In genomic region chr20:50788045-50788867, GRCh38 we compare ENCODE assay signal across 9 cellular contexts. TPM values are rescaled to one million over a fixed set of nuclear protein-coding genes. Genes with fewer than 3 reads are reported as not detected.
A peak's percentile ranks its signal among the peaks of the same experiment; 100 is the strongest.
DNase-seq lines count a peak whose midpoint lies in the region; ATAC-seq, FAIRE-seq and TF ChIP-seq lines count a peak whose summit lies in the region.
"Had no signal": no experiment of that assay in that cellular context is flagged by ENCODE, and none has a peak within 500 bp of the region (broad histone marks: within the 10 kb centered on the region; RNA-seq: fewer than 3 reads in every experiment).

No MANE protein-coding gene starts in this region.

- peak overlapping the region; percentile 13 to 49 (median 45); a peak in 5 of 6 replicates for H3K4me3 ChIP-seq in HepG2 (replicated peaks in 1 of 3; ENCODE audit: insufficient read depth in 1 of 3, low read depth in 2 of 3, low read length in 3 of 3)
- H3K4me3 ChIP-seq: skin epidermis had no signal

- DNase-seq in ACHN: peak; percentile 77
- DNase-seq in HFFc6: peak; percentile 77
- peak; percentile 83 for DNase-seq in HepG2 (ENCODE audit: low spot score)
- no peak for DNase-seq in GM20000 (ENCODE audit: low spot score)
- no peak for DNase-seq in activated naive CD4-positive, alpha-beta T cell treated with anti-CD3 and anti-CD28 coated beads, Interleukin-2, amount 50 U/mL, for 16 hours
- DNase-seq in COR-L47 (lab: John Stamatoyannopoulos, UW): no peak

- FAIRE-seq in TTC549 (lab: Jason Lieb, UNC): peak; percentile 94
- peak; percentile 85 for FAIRE-seq in HepG2 (lab: Jason Lieb, UNC)

- H3K9me3 Mint-ChIP-seq in HFFc6: no peaks in the 10 kb centered on the region

- peak overlapping the region; percentile 6; the same call in 1 of the 2 replicates for H3K4me3 Mint-ChIP-seq in HFFc6

- peak; percentile 79 for TF ChIP-seq CTCF in HFFc6 (IDR thresholded peaks at IDR 0.05)
- peak; percentile 80 for TF ChIP-seq CTCF in HepG2 (CRISPR knock-in tag; IDR thresholded peaks at IDR 0.05)
- no peak for TF ChIP-seq CTCF in GM20000 (IDR thresholded peaks at IDR 0.05; ENCODE audit: extremely low read depth, missing control alignments)

- H3K27me3 ChIP-seq in HepG2 (ENCODE audit: control insufficient read depth in 1 of 2, insufficient read depth in 2 of 2, low read length in 2 of 2): no peaks in the 10 kb centered on the region

- no peaks in the 10 kb centered on the region for H4K20me1 ChIP-seq in HepG2 (ENCODE audit: insufficient read depth, low read length)

- BruUV-seq in HepG2 (replicated peaks; lab: Mats Ljungman, UMichigan): TSS peak; percentile 95

- CTCF ChIA-PET in HepG2 (lab: Yijun Ruan, JAX; ENCODE audit: low intra/inter-chr PET ratio, low total read pairs): interaction anchor here (0.9 to 1.8 kb wide), 3 partner anchors 20 to 162 kb away, joined by 3 to 13 read pairs (median 3); no protein-coding TSS in a partner anchor

- H3K9me3 ChIP-seq in HepG2 (ENCODE audit: low read length): no peaks in the 10 kb centered on the region

- POLR2A ChIA-PET in HepG2 (lab: Yijun Ruan, JAX): interaction anchor here (0.7 to 4.2 kb wide), 13 partner anchors 9 to 850 kb away, joined by 3 to 26 read pairs (median 4); partner anchors contain the start of gene ADNP

- H3K27ac ChIP-seq in HepG2 (ENCODE audit: extremely low read length, insufficient read depth, low read length): peak overlapping the region; percentile 19

- no peaks in the 10 kb centered on the region for H3K36me3 Mint-ChIP-seq in HFFc6 (ENCODE audit: low read depth)

- peaks cover 45% of the 10 kb centered on the region for H3K4me1 ChIP-seq in HepG2 (ENCODE audit: insufficient read depth, low read length)

- H3K27me3 Mint-ChIP-seq in HFFc6 (ENCODE audit: insufficient read depth): peaks cover 3% of the 10 kb centered on the region; the same call in 1 of the 2 replicates

- H3K4me2 ChIP-seq in HepG2 (ENCODE audit: low read depth, low read length): peak overlapping the region; percentile 77

- peak overlapping the region; percentile 65 for H2AFZ ChIP-seq in HepG2 (ENCODE audit: low read length)

- TF ChIP-seq EP300 in HepG2 (IDR thresholded peaks at IDR 0.05; ENCODE audit: low read depth in 2 of 2, low read length in 2 of 2) (peak in 1 of 2 experiments; percentile 70; a peak in 2 of 4 replicates), HepG2 (CRISPR knock-in tag; IDR thresholded peaks at IDR 0.05; ENCODE audit: borderline replicate concordance) (no peak)

- H3K36me3 ChIP-seq in HepG2 (replicated peaks in 1 of 2; ENCODE audit: control insufficient read depth in 1 of 2, insufficient read depth in 2 of 2, low read length in 2 of 2): no peaks in the 10 kb centered on the region

- peak overlapping the region; percentile 51 for H3K9ac ChIP-seq in HepG2 (ENCODE audit: insufficient read depth, low read depth, low read length)

- peak overlapping the region; percentile 69 for H3K27ac Mint-ChIP-seq in HFFc6

- 22% methylated on average over 17 of the region's 17 CpGs for WGBS in HepG2 (ENCODE audit: low lambda C conversion rate)

- H3K4me1 Mint-ChIP-seq in HFFc6 (ENCODE audit: low read depth): peaks cover 45% of the 10 kb centered on the region

- peak; percentile 52 for TF ChIP-seq RAD21 in HepG2 (CRISPR knock-in tag; IDR thresholded peaks at IDR 0.05)

- TF ChIP-seq POLR2A in HepG2 (IDR thresholded peaks at IDR 0.05; ENCODE audit: insufficient read depth in 1 of 2, low read depth in 2 of 2, low read length in 2 of 2): no peak

- ATAC-seq in HepG2: 0 out of 3 replicates have a peak, but pooled peaks have one; percentile 9
- no peak for ATAC-seq in GM21825 (IDR thresholded peaks at IDR 0.05; ENCODE audit: unreplicated experiment)

- in situ Hi-C loops in ACHN (cut with HindIII; ENCODE audit: low pct_ligation_motif_present, low pct_unique_long_range_greater_than_20kb, low sequenced_read_pairs) (no loop called here), HepG2 (cut with HindIII; ENCODE audit: extremely low pct_ligation_motif_present, low pct_unique_long_range_greater_than_20kb) (loop anchor here (25.0 kb wide), 1 partner anchor 524 kb away; no protein-coding TSS in a partner anchor)

- H3K79me2 ChIP-seq in HepG2 (ENCODE audit: insufficient read depth, low read length): no peaks in the 10 kb centered on the region

- intact Hi-C loops in HepG2 (cut with micrococcal nuclease; ENCODE audit: unreplicated experiment): loop anchor here (1.0 kb wide), 1 partner anchor 23 kb away; no protein-coding TSS in a partner anchor

TF ChIP-seq in HepG2, 621 proteins besides CTCF, POLR2A, EP300 and RAD21 (continues in another document):
- TF ChIP-seq LBX2 (CRISPR knock-in tag; IDR thresholded peaks at IDR 0.05; ENCODE audit: borderline replicate concordance): no peak

RNA-seq across cellular contexts. Expression of gene BCAS4, which starts 6.6 kb away (rescaled TPM):
- 10 to 100 TPM; 19.8 to 23.5 (median 21.7) TPM for total RNA-seq in HFFc6 (2021; fragmentation: NEBNext Ultra II Directional; extraction: Animal tissue kit (Norgen Biotek cat#: 25700))
- 5.9 and 7.2 TPM in 2 replicates for total RNA-seq in HepG2 (2016; rRNA removed; fragmentation: Illumina TruSeq; extraction: Trizol)
- total RNA-seq in HepG2 (2016; cell fraction: cytosol; rRNA removed; fragmentation: Illumina TruSeq; extraction: Trizol; ENCODE audit: low read depth): 3.6 and 4.1 TPM in 2 replicates
- 7.0 and 8.2 TPM in 2 replicates for total RNA-seq in HepG2 (2016; cell fraction: insoluble cytoplasmic fraction; rRNA removed; fragmentation: Illumina TruSeq; extraction: Trizol)
- 6.0 and 7.8 TPM in 2 replicates for total RNA-seq in HepG2 (2016; cell fraction: membrane; rRNA removed; fragmentation: Illumina TruSeq; extraction: Trizol)
- 3.0 and 4.1 TPM in 2 replicates for total RNA-seq in HepG2 (2016; cell fraction: nucleus; rRNA removed; fragmentation: Illumina TruSeq; extraction: Trizol)
- 7.9 and 8.0 TPM in 2 replicates for polyA plus RNA-seq in HepG2 (2011; rRNA removed)
- polyA plus RNA-seq in HepG2 (2011; cell fraction: cytosol; rRNA removed): 6.7 and 10.5 TPM in 2 replicates
- polyA plus RNA-seq in HepG2 (2011; cell fraction: nucleus; rRNA removed): 4.6 and 7.3 TPM in 2 replicates
- polyA plus RNA-seq in HepG2 (2012): 3.8 and 5.2 TPM in 2 replicates
- polyA plus RNA-seq in HepG2 (2016; cell fraction: cytosol; fragmentation: Illumina TruSeq; extraction: Trizol; ENCODE audit: low read depth): 6.8 and 7.0 TPM in 2 replicates
- 6.9 and 7.1 TPM in 2 replicates for polyA plus RNA-seq in HepG2 (2016; cell fraction: insoluble cytoplasmic fraction; fragmentation: Illumina TruSeq; extraction: Trizol; ENCODE audit: low read depth)
- polyA plus RNA-seq in HepG2 (2016; cell fraction: membrane; fragmentation: Illumina TruSeq; extraction: Trizol; ENCODE audit: low read depth): 5.1 and 6.4 TPM in 2 replicates
- polyA plus RNA-seq in HepG2 (2016; cell fraction: nucleus; fragmentation: Illumina TruSeq; extraction: Trizol; ENCODE audit: insufficient read depth, low read depth): 3.6 and 6.6 TPM in 2 replicates
- polyA minus RNA-seq in HepG2 (2011; rRNA and poly(A)+ RNA removed; ENCODE audit: low replicate concordance): 0.07 and 10.0 TPM in 2 replicates
- polyA minus RNA-seq in HepG2 (2011; cell fraction: cytosol; rRNA and poly(A)+ RNA removed): 2.9 and 4.1 TPM in 2 replicates
- polyA minus RNA-seq in HepG2 (2011; cell fraction: nucleus; rRNA and poly(A)+ RNA removed): 2.9 and 4.1 TPM in 2 replicates

RNA-seq across cellular contexts. Expression of gene PARD6B, which starts 56.9 kb away (rescaled TPM):
- total RNA-seq in HFFc6 (2021; fragmentation: NEBNext Ultra II Directional; extraction: Animal tissue kit (Norgen Biotek cat#: 25700)): under 1 TPM; 0.24 to 0.68 (median 0.51) TPM
- 22.2 and 26.6 TPM in 2 replicates for total RNA-seq in HepG2 (2016; rRNA removed; fragmentation: Illumina TruSeq; extraction: Trizol)
- 1.9 TPM in 2 replicates for total RNA-seq in HepG2 (2016; cell fraction: cytosol; rRNA removed; fragmentation: Illumina TruSeq; extraction: Trizol; ENCODE audit: low read depth)
- 21.4 and 26.1 TPM in 2 replicates for total RNA-seq in HepG2 (2016; cell fraction: insoluble cytoplasmic fraction; rRNA removed; fragmentation: Illumina TruSeq; extraction: Trizol)
- total RNA-seq in HepG2 (2016; cell fraction: membrane; rRNA removed; fragmentation: Illumina TruSeq; extraction: Trizol): 10.5 and 11.8 TPM in 2 replicates
- total RNA-seq in HepG2 (2016; cell fraction: nucleus; rRNA removed; fragmentation: Illumina TruSeq; extraction: Trizol): 12.5 and 14.9 TPM in 2 replicates
- 6.0 and 6.9 TPM in 2 replicates for polyA plus RNA-seq in HepG2 (2011; rRNA removed)
- polyA plus RNA-seq in HepG2 (2011; cell fraction: cytosol; rRNA removed): 2.8 and 4.1 TPM in 2 replicates
- 2.6 and 3.1 TPM in 2 replicates for polyA plus RNA-seq in HepG2 (2011; cell fraction: nucleus; rRNA removed)
- polyA plus RNA-seq in HepG2 (2012): 4.6 and 4.9 TPM in 2 replicates
- polyA plus RNA-seq in HepG2 (2016; cell fraction: cytosol; fragmentation: Illumina TruSeq; extraction: Trizol; ENCODE audit: low read depth): 0.35 and 0.57 TPM in 2 replicates
- polyA plus RNA-seq in HepG2 (2016; cell fraction: insoluble cytoplasmic fraction; fragmentation: Illumina TruSeq; extraction: Trizol; ENCODE audit: low read depth): 8.8 and 9.1 TPM in 2 replicates
- polyA plus RNA-seq in HepG2 (2016; cell fraction: membrane; fragmentation: Illumina TruSeq; extraction: Trizol; ENCODE audit: low read depth): 2.6 and 2.7 TPM in 2 replicates
- 13.0 and 13.3 TPM in 2 replicates for polyA plus RNA-seq in HepG2 (2016; cell fraction: nucleus; fragmentation: Illumina TruSeq; extraction: Trizol; ENCODE audit: insufficient read depth, low read depth)
- polyA minus RNA-seq in HepG2 (2011; rRNA and poly(A)+ RNA removed; ENCODE audit: low replicate concordance): 3.1 and 8.3 TPM in 2 replicates
- polyA minus RNA-seq in HepG2 (2011; cell fraction: cytosol; rRNA and poly(A)+ RNA removed): 22.0 and 24.4 TPM in 2 replicates
- polyA minus RNA-seq in HepG2 (2011; cell fraction: nucleus; rRNA and poly(A)+ RNA removed): 10.6 and 14.4 TPM in 2 replicates

Comparison
In these comparisons a context has a peak if more than half of its experiments do, and no peak if none do; other contexts are left out.
1. DNase-seq: peak in ACHN (single experiment), HFFc6 (single experiment) and HepG2 (single experiment); none in GM20000 (single experiment), activated naive CD4-positive, alpha-beta T cell treated with anti-CD3 and anti-CD28 coated beads, Interleukin-2, amount 50 U/mL, for 16 hours (single experiment) and COR-L47 (single experiment).